In the genomic region with DNA sequence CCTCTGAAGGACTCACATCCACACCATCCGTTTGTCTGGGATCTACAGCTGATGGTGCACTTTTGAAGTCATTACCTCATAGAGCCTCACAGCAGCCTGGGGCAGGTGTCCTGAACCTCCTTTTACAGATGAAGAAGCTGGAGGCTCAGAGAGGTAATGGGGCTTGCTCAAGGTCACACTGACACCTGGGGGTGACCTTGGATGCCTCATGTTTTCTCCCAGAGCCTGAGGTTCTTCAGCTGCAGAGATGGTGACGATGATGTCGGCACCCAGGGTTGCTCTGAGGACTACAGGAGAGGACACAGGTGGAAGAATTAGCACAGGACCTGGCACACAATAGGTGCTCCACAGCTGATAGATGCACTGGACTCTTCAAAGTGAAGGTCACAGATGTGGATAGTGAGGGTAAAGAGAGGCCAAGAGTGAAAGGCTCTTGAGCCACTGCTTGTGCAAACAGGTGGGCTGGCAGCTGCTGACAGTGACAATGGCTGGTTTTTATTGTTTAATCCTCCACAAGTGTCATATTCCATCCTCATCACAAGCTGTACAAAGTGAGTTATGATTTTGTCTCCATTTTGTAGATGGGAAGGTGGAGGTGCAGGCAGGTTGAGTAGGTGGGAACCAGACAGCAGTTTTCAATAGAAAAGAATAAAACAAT, we compare ENCODE assay signal across 26 cellular contexts. TPM values are rescaled to one million over a fixed set of nuclear protein-coding genes. Genes with fewer than 3 reads are reported as not detected.
DNase-seq lines count a peak whose midpoint lies in the region; ATAC-seq and TF ChIP-seq lines count a peak whose summit lies in the region.
"Had no signal": no experiment of that assay in that cellular context is flagged by ENCODE, and none has a peak within 500 bp of the region (broad histone marks: within the 10 kb centered on the region; RNA-seq: fewer than 3 reads in every experiment).

No MANE protein-coding gene starts in this region.

- no peak for TF ChIP-seq CTCF in chondrocyte (IDR thresholded peaks at IDR 0.05)

- H3K9me2 ChIP-seq in Karpas-422 (replicated peaks; ENCODE audit: insufficient read depth, low read length): no peaks in the 10 kb centered on the region

- peak; percentile 7 for DNase-seq in activated CD4-positive, CD25-positive, alpha-beta regulatory T cell treated with anti-CD3 and anti-CD28 coated beads, Interleukin-2, amount 50 U/mL, for 72 hours
- DNase-seq in activated CD4-positive, CD25-positive, alpha-beta regulatory T cell (lab: John Stamatoyannopoulos, UW): no peak
- DNase-seq in Karpas-422 (peak; percentile 56), chondrocyte (ENCODE audit: low spot score) (peak; percentile 17), NCI-H2227 (lab: John Stamatoyannopoulos, UW; ENCODE audit: unreplicated experiment) (no peak)
- DNase-seq in stimulated activated naive B cell treated with anti-CD40 and anti-IgM and Interleukin-4, amounts not matched to agents 10 μg/mL and 1 μg/mL and 100 μg/mL, for 72 hours: no peak
- no peak for DNase-seq in naive thymus-derived CD4-positive, alpha-beta T cell
- DNase-seq in T-helper 2 cell treated with Interferon-gamma antibody and Interleukin-4, amounts not matched to agents 5 μg/mL and 100 μg/mL, for 36 hours (ENCODE audit: low spot score): no peak
- DNase-seq: activated CD4-positive, alpha-beta T cell treated with anti-CD3 and anti-CD28 coated beads, Interleukin-2, amount 10 ng/mL, durations not matched to agents 24 days and 14 days; activated naive CD4-positive, alpha-beta T cell treated with anti-CD3 and anti-CD28 coated beads for 36 hours; central memory CD4-positive, alpha-beta T cell; foreskin fibroblast; GF-D8; IMR-90; lower lobe of right lung; MG63; NCI-H187 treated with DMSO at 0.1 percent for 48 hours; NCI-H446 treated with DMSO at 0.1 percent for 48 hours; right cardiac atrium; Right ventricle myocardium superior; stimulated activated CD4-positive, alpha-beta T cell treated with anti-CD3 and anti-CD28 coated beads, Interleukin-15, amount 100 ng/mL, for 24 hours had no signal

- H3K4me2 ChIP-seq in Karpas-422 (ENCODE audit: low read depth, low read length, poor library complexity, severe bottlenecking): no peak overlapping the region

- no peaks in the 10 kb centered on the region for H4K20me1 ChIP-seq in Karpas-422 (ENCODE audit: insufficient read depth, low read depth, low read length)

- no peak overlapping the region for H3K4me3 Mint-ChIP-seq in chondrocyte (ENCODE audit: unreplicated experiment)
- no peak overlapping the region for H3K4me3 Mint-ChIP-seq in stimulated activated naive B cell treated with anti-CD40 and anti-IgM and Interleukin-4, amounts not matched to agents 10 μg/mL and 1 μg/mL and 100 μg/mL, for 72 hours
- no peak overlapping the region for H3K4me3 Mint-ChIP-seq in naive thymus-derived CD4-positive, alpha-beta T cell
- no peak overlapping the region for H3K4me3 Mint-ChIP-seq in T-helper 2 cell treated with Interferon-gamma antibody and Interleukin-4, amounts not matched to agents 5 μg/mL and 100 μg/mL, for 36 hours
- H3K4me3 Mint-ChIP-seq: activated CD4-positive, alpha-beta T cell treated with anti-CD3 and anti-CD28 coated beads, Interleukin-2, amount 10 ng/mL, durations not matched to agents 24 days and 14 days; activated naive CD4-positive, alpha-beta T cell treated with anti-CD3 and anti-CD28 coated beads for 36 hours had no signal

- H3K4me1 ChIP-seq in Karpas-422 (ENCODE audit: low read length): peaks cover 14% of the 10 kb centered on the region
- no peaks in the 10 kb centered on the region for H3K4me1 ChIP-seq in naive thymus-derived CD4-positive, alpha-beta T cell (ENCODE audit: control insufficient read depth in 2 of 2, insufficient read depth in 2 of 2, low read length in 2 of 2)
- H3K4me1 ChIP-seq: lower lobe of right lung had no signal

- no peaks in the 10 kb centered on the region for H3K27me3 ChIP-seq in Karpas-422 (ENCODE audit: low read length)
- H3K27me3 ChIP-seq in naive thymus-derived CD4-positive, alpha-beta T cell (ENCODE audit: control insufficient read depth in 2 of 2, insufficient read depth in 2 of 2, low read length in 2 of 2): no peaks in the 10 kb centered on the region
- H3K27me3 ChIP-seq: MG63, ovary had no signal

- H3K4me1 Mint-ChIP-seq in chondrocyte (ENCODE audit: low read depth): peaks cover 19% of the 10 kb centered on the region
- peaks cover under 1 to 5% of the 10 kb centered on the region in 2 donors for H3K4me1 Mint-ChIP-seq in stimulated activated naive B cell treated with anti-CD40 and anti-IgM and Interleukin-4, amounts not matched to agents 10 μg/mL and 1 μg/mL and 100 μg/mL, for 72 hours
- H3K4me1 Mint-ChIP-seq in naive thymus-derived CD4-positive, alpha-beta T cell: peaks cover 0 to 1% (median 0%) of the 10 kb centered on the region in 7 donors
- H3K4me1 Mint-ChIP-seq in T-helper 2 cell treated with Interferon-gamma antibody and Interleukin-4, amounts not matched to agents 5 μg/mL and 100 μg/mL, for 36 hours (ENCODE audit: low read depth): no peaks in the 10 kb centered on the region
- H3K4me1 Mint-ChIP-seq: activated CD4-positive, alpha-beta T cell treated with anti-CD3 and anti-CD28 coated beads, Interleukin-2, amount 10 ng/mL, durations not matched to agents 24 days and 14 days; CD14-positive monocyte had no signal

- peaks cover 2% of the 10 kb centered on the region for H3K36me3 Mint-ChIP-seq in chondrocyte (ENCODE audit: low read depth)
- H3K36me3 Mint-ChIP-seq in stimulated activated naive B cell treated with anti-CD40 and anti-IgM and Interleukin-4, amounts not matched to agents 10 μg/mL and 1 μg/mL and 100 μg/mL, for 72 hours: no peaks in the 10 kb centered on the region
- H3K36me3 Mint-ChIP-seq in naive thymus-derived CD4-positive, alpha-beta T cell: no peaks in the 10 kb centered on the region
- H3K36me3 Mint-ChIP-seq in T-helper 2 cell treated with Interferon-gamma antibody and Interleukin-4, amounts not matched to agents 5 μg/mL and 100 μg/mL, for 36 hours (ENCODE audit: low read depth): no peaks in the 10 kb centered on the region
- H3K36me3 Mint-ChIP-seq: CD14-positive monocyte had no signal

- no peak overlapping the region for H3K27ac Mint-ChIP-seq in chondrocyte (ENCODE audit: unreplicated experiment)
- peak overlapping the region; percentile 16 for H3K27ac Mint-ChIP-seq in stimulated activated naive B cell treated with anti-CD40 and anti-IgM and Interleukin-4, amounts not matched to agents 10 μg/mL and 1 μg/mL and 100 μg/mL, for 72 hours
- no peak overlapping the region for H3K27ac Mint-ChIP-seq in naive thymus-derived CD4-positive, alpha-beta T cell
- H3K27ac Mint-ChIP-seq in T-helper 2 cell treated with Interferon-gamma antibody and Interleukin-4, amounts not matched to agents 5 μg/mL and 100 μg/mL, for 36 hours: no peak overlapping the region
- H3K27ac Mint-ChIP-seq: activated CD4-positive, alpha-beta T cell treated with anti-CD3 and anti-CD28 coated beads, Interleukin-2, amount 10 ng/mL, durations not matched to agents 24 days and 14 days; activated naive CD4-positive, alpha-beta T cell treated with anti-CD3 and anti-CD28 coated beads for 36 hours; CD14-positive monocyte had no signal

- intact Hi-C loops in naive thymus-derived CD4-positive, alpha-beta T cell (cut with micrococcal nuclease): loop anchor here in 1 of 2 donors (1.0 kb wide), 1 partner anchor 178 kb away; no protein-coding TSS in a partner anchor

- no peak overlapping the region for H3K9ac ChIP-seq in Karpas-422 (ENCODE audit: low read length)

- POLR2A ChIA-PET in naive thymus-derived CD4-positive, alpha-beta T cell (lab: Charles Lee): interaction anchor here (0.6 kb wide), 1 partner anchor 11 kb away, joined by 3 read pairs; no protein-coding TSS in a partner anchor

- no peaks in the 10 kb centered on the region for H3K36me3 ChIP-seq in Karpas-422 (ENCODE audit: insufficient read depth, low read length)
- H3K36me3 ChIP-seq in naive thymus-derived CD4-positive, alpha-beta T cell (ENCODE audit: control insufficient read depth in 2 of 3, insufficient read depth in 3 of 3, low read length in 3 of 3): no peaks in the 10 kb centered on the region
- H3K36me3 ChIP-seq: lower lobe of right lung, MG63, ovary had no signal

- peaks cover 49% of the 10 kb centered on the region for H3K27me3 Mint-ChIP-seq in chondrocyte (ENCODE audit: low read depth)
- peaks cover 47 to 54% of the 10 kb centered on the region in 2 donors for H3K27me3 Mint-ChIP-seq in stimulated activated naive B cell treated with anti-CD40 and anti-IgM and Interleukin-4, amounts not matched to agents 10 μg/mL and 1 μg/mL and 100 μg/mL, for 72 hours
- peaks cover 21 to 42% (median 29%) of the 10 kb centered on the region in 5 donors for H3K27me3 Mint-ChIP-seq in naive thymus-derived CD4-positive, alpha-beta T cell
- H3K27me3 Mint-ChIP-seq in T-helper 2 cell treated with Interferon-gamma antibody and Interleukin-4, amounts not matched to agents 5 μg/mL and 100 μg/mL, for 36 hours (ENCODE audit: low read depth): peaks cover 31% of the 10 kb centered on the region

- H2AFZ ChIP-seq in Karpas-422 (ENCODE audit: low read length): no peak overlapping the region

- no peaks in the 10 kb centered on the region for H3K9me3 ChIP-seq in Karpas-422 (ENCODE audit: low read length)
- no peaks in the 10 kb centered on the region for H3K9me3 ChIP-seq in naive thymus-derived CD4-positive, alpha-beta T cell (ENCODE audit: control insufficient read depth in 2 of 3, low read length in 3 of 3)
- H3K9me3 ChIP-seq: lower lobe of right lung, MG63, ovary had no signal

- CTCF ChIA-PET in naive thymus-derived CD4-positive, alpha-beta T cell (lab: Charles Lee): no interaction called here

- no peak for ATAC-seq in stimulated activated naive B cell treated with anti-CD40 and anti-IgM and Interleukin-4, amounts not matched to agents 10 μg/mL and 1 μg/mL and 100 μg/mL, for 72 hours (replicated peaks)
- no peak for ATAC-seq in naive thymus-derived CD4-positive, alpha-beta T cell
- ATAC-seq: lower lobe of right lung, right cardiac atrium had no signal

- no peaks in the 10 kb centered on the region for H3K9me3 Mint-ChIP-seq in chondrocyte (ENCODE audit: low read depth)
- H3K9me3 Mint-ChIP-seq in stimulated activated naive B cell treated with anti-CD40 and anti-IgM and Interleukin-4, amounts not matched to agents 10 μg/mL and 1 μg/mL and 100 μg/mL, for 72 hours: no peaks in the 10 kb centered on the region
- H3K9me3 Mint-ChIP-seq in naive thymus-derived CD4-positive, alpha-beta T cell: peaks cover 0 to 1% (median 0%) of the 10 kb centered on the region in 11 donors
- no peaks in the 10 kb centered on the region for H3K9me3 Mint-ChIP-seq in T-helper 2 cell treated with Interferon-gamma antibody and Interleukin-4, amounts not matched to agents 5 μg/mL and 100 μg/mL, for 36 hours
- H3K9me3 Mint-ChIP-seq: activated CD4-positive, alpha-beta T cell treated with anti-CD3 and anti-CD28 coated beads, Interleukin-2, amount 10 ng/mL, durations not matched to agents 24 days and 14 days; activated naive CD4-positive, alpha-beta T cell treated with anti-CD3 and anti-CD28 coated beads for 36 hours had no signal

- H3K79me2 ChIP-seq in Karpas-422 (ENCODE audit: low read length): no peaks in the 10 kb centered on the region

- no peak overlapping the region for H3K27ac ChIP-seq in Karpas-422 (ENCODE audit: low read length)
- H3K27ac ChIP-seq in naive thymus-derived CD4-positive, alpha-beta T cell (ENCODE audit: low read depth, low read length): no peak overlapping the region
- H3K27ac ChIP-seq: lower lobe of right lung, ovary had no signal

- no peak overlapping the region for H3K4me3 ChIP-seq in Karpas-422 (ENCODE audit: low read length)
- H3K4me3 ChIP-seq in naive thymus-derived CD4-positive, alpha-beta T cell (ENCODE audit: low read length): no peak overlapping the region
- H3K4me3 ChIP-seq: lower lobe of right lung, MG63, ovary had no signal

RNA-seq across cellular contexts. Expression of a gene that starts 17.4 kb away (rescaled TPM):
- 0.11 and 0.22 TPM in 2 replicates for total RNA-seq in Karpas-422 (2014; rRNA removed; shearing (Covaris generic); ENCODE audit: low replicate concordance)
- 0.08 to 0.25 TPM (median 0.24 TPM) in 3 replicates for total RNA-seq in chondrocyte
- not detected for total RNA-seq in naive thymus-derived CD4-positive, alpha-beta T cell
- not detected for polyA plus RNA-seq in naive thymus-derived CD4-positive, alpha-beta T cell
- total RNA-seq: activated CD4-positive, alpha-beta T cell treated with anti-CD3 and anti-CD28 coated beads, Interleukin-2, amount 10 ng/mL, durations not matched to agents 24 days and 14 days; activated naive CD4-positive, alpha-beta T cell treated with anti-CD3 and anti-CD28 coated beads for 36 hours; epithelial cell of proximal tubule; Right ventricle myocardium superior had no signal
- polyA plus RNA-seq: aorta, CD14-positive monocyte, keratinocyte had no signal

Comparison
In these comparisons a context has a peak if more than half of its experiments do, and no peak if none do; other contexts are left out.
1. DNase-seq: peak in activated CD4-positive, CD25-positive, alpha-beta regulatory T cell treated with anti-CD3 and anti-CD28 coated beads, Interleukin-2, amount 50 U/mL, for 72 hours (single experiment), Karpas-422 (single experiment) and chondrocyte (single experiment); none in activated CD4-positive, CD25-positive, alpha-beta regulatory T cell (0 of 4), stimulated activated naive B cell treated with anti-CD40 and anti-IgM and Interleukin-4, amounts not matched to agents 10 μg/mL and 1 μg/mL and 100 μg/mL, for 72 hours (single experiment), naive thymus-derived CD4-positive, alpha-beta T cell (0 of 9), NCI-H2227 (single experiment) and T-helper 2 cell treated with Interferon-gamma antibody and Interleukin-4, amounts not matched to agents 5 μg/mL and 100 μg/mL, for 36 hours (single experiment).